8 cellular contexts compared by ENCODE assay signal in genomic region chr10:6300106-6300783, GRCh38.
DNase-seq lines count a peak whose midpoint lies in the region; ATAC-seq lines count a peak whose summit lies in the region.

No MANE protein-coding gene starts in this region.

- no peak overlapping the region for H3K4me3 ChIP-seq in mesodermal cell (ENCODE audit: extremely low read depth, insufficient read depth, low read length, poor library complexity, severe bottlenecking)

- WGBS in mesodermal cell (ENCODE audit: insufficient coverage in 2 of 2), 2 experiments, result 93 to 95% methylated on average over 8 to 9 of the region's 14 CpGs

- no peaks in the 10 kb centered on the region for H3K36me3 ChIP-seq in mesodermal cell (ENCODE audit: control insufficient read depth, insufficient read depth, low read length)

- peak; percentile 82 for ATAC-seq in HG02759 (IDR thresholded peaks at IDR 0.05; ENCODE audit: unreplicated experiment)

- H3K27ac ChIP-seq in mesodermal cell (ENCODE audit: low read depth, low read length, severe bottlenecking), result peak overlapping the region; percentile 29

- peaks cover 14% of the 10 kb centered on the region for H3K4me1 ChIP-seq in mesodermal cell (ENCODE audit: control insufficient read depth, insufficient read depth, low read length, poor library complexity, severe bottlenecking)

- H3K9me3 ChIP-seq in mesodermal cell (ENCODE audit: control insufficient read depth, low read length), result no peaks in the 10 kb centered on the region

- DNase-seq in activated CD4-positive, alpha-beta T cell treated with anti-CD3 and anti-CD28 coated beads for 4 hours, result peak; percentile 14 to 17
- no peak for DNase-seq in activated CD4-positive, alpha-beta T cell treated with anti-CD3 and anti-CD28 coated beads, Interleukin-2, amount 50 U/mL, for 4 hours
- DNase-seq in NOMO-1 treated with DMSO at 0.1 percent for 48 hours (lab: John Stamatoyannopoulos, UW; ENCODE audit: unreplicated experiment) (peak; percentile 92), amniotic epithelial cell (ENCODE audit: low read depth) (peak; percentile 17), NCI-H510A (lab: John Stamatoyannopoulos, UW) (no peak), SW 1271 (lab: John Stamatoyannopoulos, UW) (no peak)

Comparison
In these comparisons a context has a peak if more than half of its experiments do, and no peak if none do; other contexts are left out.
1. DNase-seq: peak in activated CD4-positive, alpha-beta T cell treated with anti-CD3 and anti-CD28 coated beads for 4 hours (2 of 2), NOMO-1 treated with DMSO at 0.1 percent for 48 hours (single experiment) and amniotic epithelial cell (single experiment); none in activated CD4-positive, alpha-beta T cell treated with anti-CD3 and anti-CD28 coated beads, Interleukin-2, amount 50 U/mL, for 4 hours (0 of 2), NCI-H510A (single experiment) and SW 1271 (0 of 2).